1 cellular context compared by ENCODE assay signal in the genomic region with DNA sequence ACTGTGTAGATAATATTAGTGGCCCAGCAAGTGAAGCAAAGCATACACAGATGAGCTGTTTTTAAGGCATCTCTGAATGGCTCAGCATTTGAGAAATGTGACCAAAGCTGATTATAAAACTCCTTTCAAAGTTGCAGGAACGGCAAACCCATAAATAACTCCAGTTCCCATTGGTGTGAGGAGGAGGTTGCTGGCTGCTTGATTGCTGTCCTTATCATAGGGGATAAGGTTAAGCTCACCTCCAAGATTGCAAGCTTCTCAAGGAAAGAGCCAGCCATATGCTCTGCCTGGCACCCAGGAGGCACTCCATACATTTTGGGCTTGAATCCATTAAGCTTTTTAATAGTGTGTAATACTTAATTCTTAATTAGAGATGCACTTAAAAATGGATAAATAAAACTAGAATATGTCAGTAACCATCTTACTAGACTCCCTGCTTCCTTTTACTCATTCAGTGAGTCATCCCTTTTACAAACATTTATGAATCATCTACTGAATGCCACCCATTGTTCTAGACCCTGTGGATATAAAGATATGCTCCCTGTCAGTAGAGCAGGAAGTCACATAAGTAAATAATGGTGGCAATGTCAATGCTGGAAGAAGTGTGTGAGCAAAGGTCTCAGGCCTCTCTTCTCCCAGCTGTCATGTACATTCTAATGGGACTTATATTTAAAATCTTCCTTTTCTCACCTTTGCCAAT.
TF ChIP-seq lines count a peak whose summit lies in the region.

No MANE protein-coding gene starts in this region.

TF ChIP-seq in HEK293, 187 proteins besides CTCF, POLR2A, EP300 and RAD21 (continued from another document and continues in another):
- TF ChIP-seq, protein P1, sequence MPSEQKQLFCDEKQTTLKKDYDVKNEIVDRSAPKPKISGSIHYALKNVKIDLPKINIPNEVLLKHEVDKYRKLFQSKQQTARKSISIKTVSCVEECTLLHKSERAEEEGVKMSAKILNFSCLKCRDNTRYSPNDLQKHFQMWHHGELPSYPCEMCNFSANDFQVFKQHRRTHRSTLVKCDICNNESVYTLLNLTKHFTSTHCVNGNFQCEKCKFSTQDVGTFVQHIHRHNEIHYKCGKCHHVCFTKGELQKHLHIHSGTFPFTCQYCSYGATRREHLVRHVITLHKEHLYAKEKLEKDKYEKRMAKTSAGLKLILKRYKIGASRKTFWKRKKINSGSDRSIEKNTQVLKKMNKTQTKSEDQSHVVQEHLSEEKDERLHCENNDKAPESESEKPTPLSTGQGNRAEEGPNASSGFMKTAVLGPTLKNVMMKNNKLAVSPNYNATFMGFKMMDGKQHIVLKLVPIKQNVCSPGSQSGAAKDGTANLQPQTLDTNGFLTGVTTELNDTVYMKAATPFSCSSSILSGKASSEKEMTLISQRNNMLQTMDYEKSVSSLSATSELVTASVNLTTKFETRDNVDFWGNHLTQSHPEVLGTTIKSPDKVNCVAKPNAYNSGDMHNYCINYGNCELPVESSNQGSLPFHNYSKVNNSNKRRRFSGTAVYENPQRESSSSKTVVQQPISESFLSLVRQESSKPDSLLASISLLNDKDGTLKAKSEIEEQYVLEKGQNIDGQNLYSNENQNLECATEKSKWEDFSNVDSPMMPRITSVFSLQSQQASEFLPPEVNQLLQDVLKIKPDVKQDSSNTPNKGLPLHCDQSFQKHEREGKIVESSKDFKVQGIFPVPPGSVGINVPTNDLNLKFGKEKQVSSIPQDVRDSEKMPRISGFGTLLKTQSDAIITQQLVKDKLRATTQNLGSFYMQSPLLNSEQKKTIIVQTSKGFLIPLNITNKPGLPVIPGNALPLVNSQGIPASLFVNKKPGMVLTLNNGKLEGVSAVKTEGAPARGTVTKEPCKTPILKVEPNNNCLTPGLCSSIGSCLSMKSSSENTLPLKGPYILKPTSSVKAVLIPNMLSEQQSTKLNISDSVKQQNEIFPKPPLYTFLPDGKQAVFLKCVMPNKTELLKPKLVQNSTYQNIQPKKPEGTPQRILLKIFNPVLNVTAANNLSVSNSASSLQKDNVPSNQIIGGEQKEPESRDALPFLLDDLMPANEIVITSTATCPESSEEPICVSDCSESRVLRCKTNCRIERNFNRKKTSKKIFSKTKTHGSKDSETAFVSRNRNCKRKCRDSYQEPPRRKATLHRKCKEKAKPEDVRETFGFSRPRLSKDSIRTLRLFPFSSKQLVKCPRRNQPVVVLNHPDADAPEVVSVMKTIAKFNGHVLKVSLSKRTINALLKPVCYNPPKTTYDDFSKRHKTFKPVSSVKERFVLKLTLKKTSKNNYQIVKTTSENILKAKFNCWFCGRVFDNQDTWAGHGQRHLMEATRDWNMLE (tag by site-specific recombination; conservative IDR thresholded peaks at IDR 0.05; ENCODE audit: low read depth), result peak; percentile 16; the same call in 1 of the 2 replicates
- TF ChIP-seq IKZF3 (tag by site-specific recombination; IDR thresholded peaks at IDR 0.05) (0 out of 2 replicates have a peak, but pooled peaks have one; percentile 54), ZNF302 (tag by site-specific recombination; IDR thresholded peaks at IDR 0.05; ENCODE audit: low read depth) (no peak), ZNF621 (tag by site-specific recombination; IDR thresholded peaks at IDR 0.05) (no peak), ZNF623 (tag by site-specific recombination; IDR thresholded peaks at IDR 0.05) (no peak), ZNF366 (tag by site-specific recombination; conservative IDR thresholded peaks at IDR 0.05) (peak; percentile 49), ZBTB1 (tag by site-specific recombination; IDR thresholded peaks at IDR 0.05) (no peak), ZNF529 (tag by site-specific recombination; IDR thresholded peaks at IDR 0.05; ENCODE audit: insufficient replicate concordance) (no peak), ZNF223 (tag by site-specific recombination; IDR thresholded peaks at IDR 0.05) (no peak), ZFHX2 (tag by site-specific recombination; conservative IDR thresholded peaks at IDR 0.05) (no peak), ZNF174 (tag by site-specific recombination; IDR thresholded peaks at IDR 0.05) (no peak), GLI4 (tag by site-specific recombination; IDR thresholded peaks at IDR 0.05) (no peak), HOXA7 (CRISPR knock-in tag; IDR thresholded peaks at IDR 0.05; ENCODE audit: borderline replicate concordance) (no peak), ZNF394 (tag by site-specific recombination; IDR thresholded peaks at IDR 0.05; ENCODE audit: borderline replicate concordance) (no peak), ZNF791 (tag by site-specific recombination; IDR thresholded peaks at IDR 0.05) (no peak), ZNF76 (tag by site-specific recombination; IDR thresholded peaks at IDR 0.05; ENCODE audit: borderline replicate concordance, low read depth) (no peak), GLI2 (tag by site-specific recombination; IDR thresholded peaks at IDR 0.05; ENCODE audit: borderline replicate concordance, low read depth) (no peak), ZXDB (tag by site-specific recombination; IDR thresholded peaks at IDR 0.05) (peak; percentile 41; the same call in 1 of the 2 replicates), ZNF792 (tag by site-specific recombination; IDR thresholded peaks at IDR 0.05) (no peak), ZNF501 (tag by site-specific recombination; IDR thresholded peaks at IDR 0.05) (no peak), ZNF658 (tag by site-specific recombination; IDR thresholded peaks at IDR 0.05) (no peak), ZNF24 (tag by site-specific recombination; IDR thresholded peaks at IDR 0.05) (0 out of 2 replicates have a peak, but pooled peaks have one; percentile 26), ZNF350 (tag by site-specific recombination; IDR thresholded peaks at IDR 0.05) (no peak), ZNF473 (tag by site-specific recombination; IDR thresholded peaks at IDR 0.05) (no peak), MYNN (tag by site-specific recombination; IDR thresholded peaks at IDR 0.05; ENCODE audit: borderline replicate concordance) (no peak), ZNF157 (tag by site-specific recombination; IDR thresholded peaks at IDR 0.05) (no peak), ZNF837 (tag by site-specific recombination; IDR thresholded peaks at IDR 0.05) (no peak), ZNF629 (tag by site-specific recombination; IDR thresholded peaks at IDR 0.05) (peak; percentile 77; the same call in 1 of the 2 replicates), MEIS1 (CRISPR knock-in tag; IDR thresholded peaks at IDR 0.05; ENCODE audit: borderline replicate concordance) (0 out of 2 replicates have a peak, but pooled peaks have one; percentile 11), ZNF843 (tag by site-specific recombination; IDR thresholded peaks at IDR 0.05) (peak; percentile 48; the same call in 1 of the 2 replicates)
- TF ChIP-seq, protein P2, sequence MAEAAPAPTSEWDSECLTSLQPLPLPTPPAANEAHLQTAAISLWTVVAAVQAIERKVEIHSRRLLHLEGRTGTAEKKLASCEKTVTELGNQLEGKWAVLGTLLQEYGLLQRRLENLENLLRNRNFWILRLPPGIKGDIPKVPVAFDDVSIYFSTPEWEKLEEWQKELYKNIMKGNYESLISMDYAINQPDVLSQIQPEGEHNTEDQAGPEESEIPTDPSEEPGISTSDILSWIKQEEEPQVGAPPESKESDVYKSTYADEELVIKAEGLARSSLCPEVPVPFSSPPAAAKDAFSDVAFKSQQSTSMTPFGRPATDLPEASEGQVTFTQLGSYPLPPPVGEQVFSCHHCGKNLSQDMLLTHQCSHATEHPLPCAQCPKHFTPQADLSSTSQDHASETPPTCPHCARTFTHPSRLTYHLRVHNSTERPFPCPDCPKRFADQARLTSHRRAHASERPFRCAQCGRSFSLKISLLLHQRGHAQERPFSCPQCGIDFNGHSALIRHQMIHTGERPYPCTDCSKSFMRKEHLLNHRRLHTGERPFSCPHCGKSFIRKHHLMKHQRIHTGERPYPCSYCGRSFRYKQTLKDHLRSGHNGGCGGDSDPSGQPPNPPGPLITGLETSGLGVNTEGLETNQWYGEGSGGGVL (tag by site-specific recombination; IDR thresholded peaks at IDR 0.05), result no peak
- TF ChIP-seq, protein P3, sequence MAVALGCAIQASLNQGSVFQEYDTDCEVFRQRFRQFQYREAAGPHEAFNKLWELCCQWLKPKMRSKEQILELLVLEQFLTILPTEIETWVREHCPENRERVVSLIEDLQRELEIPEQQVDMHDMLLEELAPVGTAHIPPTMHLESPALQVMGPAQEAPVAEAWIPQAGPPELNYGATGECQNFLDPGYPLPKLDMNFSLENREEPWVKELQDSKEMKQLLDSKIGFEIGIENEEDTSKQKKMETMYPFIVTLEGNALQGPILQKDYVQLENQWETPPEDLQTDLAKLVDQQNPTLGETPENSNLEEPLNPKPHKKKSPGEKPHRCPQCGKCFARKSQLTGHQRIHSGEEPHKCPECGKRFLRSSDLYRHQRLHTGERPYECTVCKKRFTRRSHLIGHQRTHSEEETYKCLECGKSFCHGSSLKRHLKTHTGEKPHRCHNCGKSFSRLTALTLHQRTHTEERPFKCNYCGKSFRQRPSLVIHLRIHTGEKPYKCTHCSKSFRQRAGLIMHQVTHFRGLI (tag by site-specific recombination; IDR thresholded peaks at IDR 0.05), result no peak
- TF ChIP-seq, protein P4, sequence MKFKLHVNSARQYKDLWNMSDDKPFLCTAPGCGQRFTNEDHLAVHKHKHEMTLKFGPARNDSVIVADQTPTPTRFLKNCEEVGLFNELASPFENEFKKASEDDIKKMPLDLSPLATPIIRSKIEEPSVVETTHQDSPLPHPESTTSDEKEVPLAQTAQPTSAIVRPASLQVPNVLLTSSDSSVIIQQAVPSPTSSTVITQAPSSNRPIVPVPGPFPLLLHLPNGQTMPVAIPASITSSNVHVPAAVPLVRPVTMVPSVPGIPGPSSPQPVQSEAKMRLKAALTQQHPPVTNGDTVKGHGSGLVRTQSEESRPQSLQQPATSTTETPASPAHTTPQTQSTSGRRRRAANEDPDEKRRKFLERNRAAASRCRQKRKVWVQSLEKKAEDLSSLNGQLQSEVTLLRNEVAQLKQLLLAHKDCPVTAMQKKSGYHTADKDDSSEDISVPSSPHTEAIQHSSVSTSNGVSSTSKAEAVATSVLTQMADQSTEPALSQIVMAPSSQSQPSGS (tag by site-specific recombination; IDR thresholded peaks at IDR 0.05; ENCODE audit: low read depth), result no peak
- TF ChIP-seq, protein P5, sequence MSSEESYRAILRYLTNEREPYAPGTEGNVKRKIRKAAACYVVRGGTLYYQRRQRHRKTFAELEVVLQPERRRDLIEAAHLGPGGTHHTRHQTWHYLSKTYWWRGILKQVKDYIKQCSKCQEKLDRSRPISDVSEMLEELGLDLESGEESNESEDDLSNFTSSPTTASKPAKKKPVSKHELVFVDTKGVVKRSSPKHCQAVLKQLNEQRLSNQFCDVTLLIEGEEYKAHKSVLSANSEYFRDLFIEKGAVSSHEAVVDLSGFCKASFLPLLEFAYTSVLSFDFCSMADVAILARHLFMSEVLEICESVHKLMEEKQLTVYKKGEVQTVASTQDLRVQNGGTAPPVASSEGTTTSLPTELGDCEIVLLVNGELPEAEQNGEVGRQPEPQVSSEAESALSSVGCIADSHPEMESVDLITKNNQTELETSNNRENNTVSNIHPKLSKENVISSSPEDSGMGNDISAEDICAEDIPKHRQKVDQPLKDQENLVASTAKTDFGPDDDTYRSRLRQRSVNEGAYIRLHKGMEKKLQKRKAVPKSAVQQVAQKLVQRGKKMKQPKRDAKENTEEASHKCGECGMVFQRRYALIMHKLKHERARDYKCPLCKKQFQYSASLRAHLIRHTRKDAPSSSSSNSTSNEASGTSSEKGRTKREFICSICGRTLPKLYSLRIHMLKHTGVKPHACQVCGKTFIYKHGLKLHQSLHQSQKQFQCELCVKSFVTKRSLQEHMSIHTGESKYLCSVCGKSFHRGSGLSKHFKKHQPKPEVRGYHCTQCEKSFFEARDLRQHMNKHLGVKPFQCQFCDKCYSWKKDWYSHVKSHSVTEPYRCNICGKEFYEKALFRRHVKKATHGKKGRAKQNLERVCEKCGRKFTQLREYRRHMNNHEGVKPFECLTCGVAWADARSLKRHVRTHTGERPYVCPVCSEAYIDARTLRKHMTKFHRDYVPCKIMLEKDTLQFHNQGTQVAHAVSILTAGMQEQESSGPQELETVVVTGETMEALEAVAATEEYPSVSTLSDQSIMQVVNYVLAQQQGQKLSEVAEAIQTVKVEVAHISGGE (tag by site-specific recombination; conservative IDR thresholded peaks at IDR 0.05; ENCODE audit: low read depth), result no peak
- TF ChIP-seq, protein P6, sequence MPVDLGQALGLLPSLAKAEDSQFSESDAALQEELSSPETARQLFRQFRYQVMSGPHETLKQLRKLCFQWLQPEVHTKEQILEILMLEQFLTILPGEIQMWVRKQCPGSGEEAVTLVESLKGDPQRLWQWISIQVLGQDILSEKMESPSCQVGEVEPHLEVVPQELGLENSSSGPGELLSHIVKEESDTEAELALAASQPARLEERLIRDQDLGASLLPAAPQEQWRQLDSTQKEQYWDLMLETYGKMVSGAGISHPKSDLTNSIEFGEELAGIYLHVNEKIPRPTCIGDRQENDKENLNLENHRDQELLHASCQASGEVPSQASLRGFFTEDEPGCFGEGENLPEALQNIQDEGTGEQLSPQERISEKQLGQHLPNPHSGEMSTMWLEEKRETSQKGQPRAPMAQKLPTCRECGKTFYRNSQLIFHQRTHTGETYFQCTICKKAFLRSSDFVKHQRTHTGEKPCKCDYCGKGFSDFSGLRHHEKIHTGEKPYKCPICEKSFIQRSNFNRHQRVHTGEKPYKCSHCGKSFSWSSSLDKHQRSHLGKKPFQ (tag by site-specific recombination; IDR thresholded peaks at IDR 0.05), result 0 out of 2 replicates have a peak, but pooled peaks have one; percentile 31
- TF ChIP-seq, protein P7, sequence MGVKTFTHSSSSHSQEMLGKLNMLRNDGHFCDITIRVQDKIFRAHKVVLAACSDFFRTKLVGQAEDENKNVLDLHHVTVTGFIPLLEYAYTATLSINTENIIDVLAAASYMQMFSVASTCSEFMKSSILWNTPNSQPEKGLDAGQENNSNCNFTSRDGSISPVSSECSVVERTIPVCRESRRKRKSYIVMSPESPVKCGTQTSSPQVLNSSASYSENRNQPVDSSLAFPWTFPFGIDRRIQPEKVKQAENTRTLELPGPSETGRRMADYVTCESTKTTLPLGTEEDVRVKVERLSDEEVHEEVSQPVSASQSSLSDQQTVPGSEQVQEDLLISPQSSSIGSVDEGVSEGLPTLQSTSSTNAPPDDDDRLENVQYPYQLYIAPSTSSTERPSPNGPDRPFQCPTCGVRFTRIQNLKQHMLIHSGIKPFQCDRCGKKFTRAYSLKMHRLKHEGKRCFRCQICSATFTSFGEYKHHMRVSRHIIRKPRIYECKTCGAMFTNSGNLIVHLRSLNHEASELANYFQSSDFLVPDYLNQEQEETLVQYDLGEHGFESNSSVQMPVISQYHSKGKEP (tag by site-specific recombination; IDR thresholded peaks at IDR 0.05), result no peak
- TF ChIP-seq, protein P8, sequence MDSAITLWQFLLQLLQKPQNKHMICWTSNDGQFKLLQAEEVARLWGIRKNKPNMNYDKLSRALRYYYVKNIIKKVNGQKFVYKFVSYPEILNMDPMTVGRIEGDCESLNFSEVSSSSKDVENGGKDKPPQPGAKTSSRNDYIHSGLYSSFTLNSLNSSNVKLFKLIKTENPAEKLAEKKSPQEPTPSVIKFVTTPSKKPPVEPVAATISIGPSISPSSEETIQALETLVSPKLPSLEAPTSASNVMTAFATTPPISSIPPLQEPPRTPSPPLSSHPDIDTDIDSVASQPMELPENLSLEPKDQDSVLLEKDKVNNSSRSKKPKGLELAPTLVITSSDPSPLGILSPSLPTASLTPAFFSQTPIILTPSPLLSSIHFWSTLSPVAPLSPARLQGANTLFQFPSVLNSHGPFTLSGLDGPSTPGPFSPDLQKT (IDR thresholded peaks at IDR 0.05; ENCODE audit: borderline replicate concordance, low read depth, low read length), result no peak
- TF ChIP-seq, protein P9, sequence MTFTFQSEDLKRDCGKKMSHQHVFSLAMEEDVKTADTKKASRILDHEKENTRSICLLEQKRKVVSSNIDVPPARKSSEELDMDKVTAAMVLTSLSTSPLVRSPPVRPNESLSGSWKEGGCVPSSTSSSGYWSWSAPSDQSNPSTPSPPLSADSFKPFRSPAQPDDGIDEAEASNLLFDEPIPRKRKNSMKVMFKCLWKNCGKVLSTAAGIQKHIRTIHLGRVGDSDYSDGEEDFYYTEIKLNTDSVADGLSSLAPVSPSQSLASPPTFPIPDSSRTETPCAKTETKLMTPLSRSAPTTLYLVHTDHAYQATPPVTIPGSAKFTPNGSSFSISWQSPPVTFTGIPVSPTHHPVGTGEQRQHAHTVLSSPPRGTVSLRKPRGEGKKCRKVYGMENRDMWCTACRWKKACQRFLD (tag by site-specific recombination; IDR thresholded peaks at IDR 0.05), result no peak
